2 cellular contexts compared by ENCODE assay signal in the genomic region with DNA sequence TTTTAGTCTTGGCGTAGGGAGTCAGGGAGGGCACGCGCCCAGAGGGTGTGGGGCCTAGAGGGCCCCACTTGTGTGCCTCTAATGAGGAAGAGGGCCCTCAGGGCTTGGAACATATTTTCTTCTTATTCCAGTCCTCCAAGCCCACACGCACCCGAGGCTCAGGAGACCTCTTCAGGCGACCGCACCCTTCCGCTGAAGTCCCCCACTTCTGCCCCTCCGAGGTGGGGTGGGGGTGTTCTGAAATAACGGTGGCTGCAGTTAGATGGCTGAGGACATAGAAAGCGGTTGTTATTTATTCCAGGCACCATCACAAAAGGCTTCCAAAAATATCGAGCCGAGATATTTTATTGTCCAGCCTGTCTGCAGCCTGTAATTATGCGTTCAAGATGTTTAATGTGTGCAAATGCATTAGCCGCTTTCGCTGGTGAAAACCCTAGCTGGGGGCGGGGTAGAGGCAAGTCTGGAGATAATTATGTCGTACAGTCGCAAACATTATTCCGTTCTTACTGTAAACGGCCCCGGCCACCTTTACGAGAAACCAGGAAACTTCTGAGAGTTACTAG.
TF ChIP-seq lines count a peak whose summit lies in the region.

No MANE protein-coding gene starts in this region.

TF ChIP-seq in SK-N-SH, 30 proteins besides CTCF, POLR2A, EP300 and RAD21 (continued from another document):
- TF ChIP-seq, protein P1, sequence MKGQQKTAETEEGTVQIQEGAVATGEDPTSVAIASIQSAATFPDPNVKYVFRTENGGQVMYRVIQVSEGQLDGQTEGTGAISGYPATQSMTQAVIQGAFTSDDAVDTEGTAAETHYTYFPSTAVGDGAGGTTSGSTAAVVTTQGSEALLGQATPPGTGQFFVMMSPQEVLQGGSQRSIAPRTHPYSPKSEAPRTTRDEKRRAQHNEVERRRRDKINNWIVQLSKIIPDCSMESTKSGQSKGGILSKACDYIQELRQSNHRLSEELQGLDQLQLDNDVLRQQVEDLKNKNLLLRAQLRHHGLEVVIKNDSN (IDR thresholded peaks at IDR 0.05; ENCODE audit: borderline replicate concordance, low read depth): no peak
- TF ChIP-seq CHD2 (IDR thresholded peaks at IDR 0.05; ENCODE audit: low read length, partially characterized antibody): no peak
- no peak for TF ChIP-seq TCF12 (IDR thresholded peaks at IDR 0.05)
- TF ChIP-seq, protein P2, sequence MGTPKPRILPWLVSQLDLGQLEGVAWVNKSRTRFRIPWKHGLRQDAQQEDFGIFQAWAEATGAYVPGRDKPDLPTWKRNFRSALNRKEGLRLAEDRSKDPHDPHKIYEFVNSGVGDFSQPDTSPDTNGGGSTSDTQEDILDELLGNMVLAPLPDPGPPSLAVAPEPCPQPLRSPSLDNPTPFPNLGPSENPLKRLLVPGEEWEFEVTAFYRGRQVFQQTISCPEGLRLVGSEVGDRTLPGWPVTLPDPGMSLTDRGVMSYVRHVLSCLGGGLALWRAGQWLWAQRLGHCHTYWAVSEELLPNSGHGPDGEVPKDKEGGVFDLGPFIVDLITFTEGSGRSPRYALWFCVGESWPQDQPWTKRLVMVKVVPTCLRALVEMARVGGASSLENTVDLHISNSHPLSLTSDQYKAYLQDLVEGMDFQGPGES (IDR thresholded peaks at IDR 0.05; ENCODE audit: low read depth, low read length): no peak
- TF ChIP-seq TAF1 (IDR thresholded peaks at IDR 0.05; ENCODE audit: borderline replicate concordance, low read depth, low read length): no peak
- TF ChIP-seq MEF2A (IDR thresholded peaks at IDR 0.05; ENCODE audit: borderline replicate concordance, low read depth): no peak
- TF ChIP-seq SIN3A (IDR thresholded peaks at IDR 0.05; ENCODE audit: borderline replicate concordance, low read depth, low read length): no peak
- TF ChIP-seq MXI1 (IDR thresholded peaks at IDR 0.05; ENCODE audit: low read depth, low read length): no peak
- TF ChIP-seq ELF1 (IDR thresholded peaks at IDR 0.05): no peak
- TF ChIP-seq, protein P3, sequence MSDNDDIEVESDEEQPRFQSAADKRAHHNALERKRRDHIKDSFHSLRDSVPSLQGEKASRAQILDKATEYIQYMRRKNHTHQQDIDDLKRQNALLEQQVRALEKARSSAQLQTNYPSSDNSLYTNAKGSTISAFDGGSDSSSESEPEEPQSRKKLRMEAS (IDR thresholded peaks at IDR 0.05; ENCODE audit: low read depth): no peak
- TF ChIP-seq RCOR1 (IDR thresholded peaks at IDR 0.05; ENCODE audit: low read length): no peak

TF ChIP-seq in SK-N-SH treated with all-trans-retinoic acid at 6 μM for 48 hours, 23 proteins besides CTCF, POLR2A, EP300 and RAD21 (continued from another document):
- TF ChIP-seq, protein P4, sequence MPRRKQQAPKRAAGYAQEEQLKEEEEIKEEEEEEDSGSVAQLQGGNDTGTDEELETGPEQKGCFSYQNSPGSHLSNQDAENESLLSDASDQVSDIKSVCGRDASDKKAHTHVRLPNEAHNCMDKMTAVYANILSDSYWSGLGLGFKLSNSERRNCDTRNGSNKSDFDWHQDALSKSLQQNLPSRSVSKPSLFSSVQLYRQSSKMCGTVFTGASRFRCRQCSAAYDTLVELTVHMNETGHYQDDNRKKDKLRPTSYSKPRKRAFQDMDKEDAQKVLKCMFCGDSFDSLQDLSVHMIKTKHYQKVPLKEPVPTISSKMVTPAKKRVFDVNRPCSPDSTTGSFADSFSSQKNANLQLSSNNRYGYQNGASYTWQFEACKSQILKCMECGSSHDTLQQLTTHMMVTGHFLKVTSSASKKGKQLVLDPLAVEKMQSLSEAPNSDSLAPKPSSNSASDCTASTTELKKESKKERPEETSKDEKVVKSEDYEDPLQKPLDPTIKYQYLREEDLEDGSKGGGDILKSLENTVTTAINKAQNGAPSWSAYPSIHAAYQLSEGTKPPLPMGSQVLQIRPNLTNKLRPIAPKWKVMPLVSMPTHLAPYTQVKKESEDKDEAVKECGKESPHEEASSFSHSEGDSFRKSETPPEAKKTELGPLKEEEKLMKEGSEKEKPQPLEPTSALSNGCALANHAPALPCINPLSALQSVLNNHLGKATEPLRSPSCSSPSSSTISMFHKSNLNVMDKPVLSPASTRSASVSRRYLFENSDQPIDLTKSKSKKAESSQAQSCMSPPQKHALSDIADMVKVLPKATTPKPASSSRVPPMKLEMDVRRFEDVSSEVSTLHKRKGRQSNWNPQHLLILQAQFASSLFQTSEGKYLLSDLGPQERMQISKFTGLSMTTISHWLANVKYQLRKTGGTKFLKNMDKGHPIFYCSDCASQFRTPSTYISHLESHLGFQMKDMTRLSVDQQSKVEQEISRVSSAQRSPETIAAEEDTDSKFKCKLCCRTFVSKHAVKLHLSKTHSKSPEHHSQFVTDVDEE (CRISPR knock-in tag; IDR thresholded peaks at IDR 0.05): no peak
- TF ChIP-seq CSDC2 (CRISPR knock-in tag; IDR thresholded peaks at IDR 0.05): no peak
- no peak for TF ChIP-seq ZNF70 (CRISPR knock-in tag; IDR thresholded peaks at IDR 0.05)
- no peak for TF ChIP-seq PPARA (CRISPR knock-in tag; IDR thresholded peaks at IDR 0.05; ENCODE audit: borderline replicate concordance)
- no peak for TF ChIP-seq ZC3H10 (CRISPR knock-in tag; IDR thresholded peaks at IDR 0.05)
- no peak for TF ChIP-seq GLIS3 (CRISPR knock-in tag; IDR thresholded peaks at IDR 0.05)
- TF ChIP-seq ISL1 (CRISPR knock-in tag; IDR thresholded peaks at IDR 0.05): no peak
- TF ChIP-seq, protein P5, sequence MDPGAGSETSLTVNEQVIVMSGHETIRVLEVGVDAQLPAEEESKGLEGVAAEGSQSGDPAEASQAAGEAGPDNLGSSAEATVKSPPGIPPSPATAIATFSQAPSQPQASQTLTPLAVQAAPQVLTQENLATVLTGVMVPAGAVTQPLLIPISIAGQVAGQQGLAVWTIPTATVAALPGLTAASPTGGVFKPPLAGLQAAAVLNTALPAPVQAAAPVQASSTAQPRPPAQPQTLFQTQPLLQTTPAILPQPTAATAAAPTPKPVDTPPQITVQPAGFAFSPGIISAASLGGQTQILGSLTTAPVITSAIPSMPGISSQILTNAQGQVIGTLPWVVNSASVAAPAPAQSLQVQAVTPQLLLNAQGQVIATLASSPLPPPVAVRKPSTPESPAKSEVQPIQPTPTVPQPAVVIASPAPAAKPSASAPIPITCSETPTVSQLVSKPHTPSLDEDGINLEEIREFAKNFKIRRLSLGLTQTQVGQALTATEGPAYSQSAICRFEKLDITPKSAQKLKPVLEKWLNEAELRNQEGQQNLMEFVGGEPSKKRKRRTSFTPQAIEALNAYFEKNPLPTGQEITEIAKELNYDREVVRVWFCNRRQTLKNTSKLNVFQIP (CRISPR knock-in tag; IDR thresholded peaks at IDR 0.05; ENCODE audit: borderline replicate concordance, low read depth): no peak
- no peak for TF ChIP-seq SNAI2 (CRISPR knock-in tag; IDR thresholded peaks at IDR 0.05)
- TF ChIP-seq, protein P6, sequence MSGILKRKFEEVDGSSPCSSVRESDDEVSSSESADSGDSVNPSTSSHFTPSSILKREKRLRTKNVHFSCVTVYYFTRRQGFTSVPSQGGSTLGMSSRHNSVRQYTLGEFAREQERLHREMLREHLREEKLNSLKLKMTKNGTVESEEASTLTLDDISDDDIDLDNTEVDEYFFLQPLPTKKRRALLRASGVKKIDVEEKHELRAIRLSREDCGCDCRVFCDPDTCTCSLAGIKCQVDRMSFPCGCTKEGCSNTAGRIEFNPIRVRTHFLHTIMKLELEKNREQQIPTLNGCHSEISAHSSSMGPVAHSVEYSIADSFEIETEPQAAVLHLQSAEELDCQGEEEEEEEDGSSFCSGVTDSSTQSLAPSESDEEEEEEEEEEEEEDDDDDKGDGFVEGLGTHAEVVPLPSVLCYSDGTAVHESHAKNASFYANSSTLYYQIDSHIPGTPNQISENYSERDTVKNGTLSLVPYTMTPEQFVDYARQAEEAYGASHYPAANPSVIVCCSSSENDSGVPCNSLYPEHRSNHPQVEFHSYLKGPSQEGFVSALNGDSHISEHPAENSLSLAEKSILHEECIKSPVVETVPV (CRISPR knock-in tag; IDR thresholded peaks at IDR 0.05): no peak
- TF ChIP-seq ZFP3 (CRISPR knock-in tag; IDR thresholded peaks at IDR 0.05): no peak
- no peak for TF ChIP-seq ZFP30 (CRISPR knock-in tag; IDR thresholded peaks at IDR 0.05)
TF ChIP-seq in SK-N-SH treated with all-trans-retinoic acid at 6 μM for 48 hours: peak in this region for 0.
